In genomic region chr10:132407846-132408278, GRCh38 we compare ENCODE assay signal across 9 cellular contexts. TPM values are rescaled to one million over a fixed set of nuclear protein-coding genes. Genes with fewer than 3 reads are reported as not detected.
A peak's percentile ranks its signal among the peaks of the same experiment; 100 is the strongest.
DNase-seq lines count a peak whose midpoint lies in the region; ATAC-seq and TF ChIP-seq lines count a peak whose summit lies in the region.
"Had no signal": no experiment of that assay in that cellular context is flagged by ENCODE, and none has a peak within 500 bp of the region (broad histone marks: within the 10 kb centered on the region; RNA-seq: fewer than 3 reads in every experiment).

No MANE protein-coding gene starts in this region.

- no peaks in the 10 kb centered on the region for H3K27me3 Mint-ChIP-seq in T-helper 1 cell treated with Interleukin-12 subunit alpha and Interleukin-12 subunit beta and Interleukin-4 antibody, amounts not matched to agents 30 μg/mL and 1 μg/mL, for 36 hours (ENCODE audit: low read depth)
- no peaks in the 10 kb centered on the region for H3K27me3 Mint-ChIP-seq in activated T-helper 2 cell treated with anti-CD3 and anti-CD28 coated beads, Interferon-gamma antibody, Interleukin-2, Interleukin-4, amounts not matched to agents 10 μg/mL and 5 μg/mL and 100 μg/mL, durations not matched to agents 14 hours and 24 hours and 36 hours (ENCODE audit: low read depth)

- peak overlapping the region; percentile 65 for H2AFZ ChIP-seq in mammary epithelial cell (ENCODE audit: low read depth, low read length)

- TF ChIP-seq CTCF in mammary epithelial cell (conservative IDR thresholded peaks at IDR 0.05 in 1 of 2, IDR thresholded peaks at IDR 0.05 in 1 of 2; ENCODE audit: extremely low read depth in 1 of 2, insufficient read depth in 1 of 2, low read depth in 1 of 2, low read length in 2 of 2) (peak in 1 of 2 donors; percentile 10), left lung (IDR thresholded peaks at IDR 0.05) (no peak), tibial artery (IDR thresholded peaks at IDR 0.05) (no peak)

- CTCF ChIA-PET in mammary epithelial cell (lab: Charles Lee; ENCODE audit: low non-redundant PET), result no interaction called here

- H3K79me2 ChIP-seq in mammary epithelial cell (ENCODE audit: insufficient read depth, low read length), result peaks cover 27% of the 10 kb centered on the region

- in situ Hi-C loops in mammary epithelial cell (cut with MboI; ENCODE audit: low sequenced_read_pairs in 2 of 2), result no loop called here

- peak overlapping the region; percentile 44 for H3K9ac ChIP-seq in mammary epithelial cell (ENCODE audit: insufficient read depth, low read length)

- H3K4me1 Mint-ChIP-seq in T-helper 1 cell treated with Interleukin-12 subunit alpha and Interleukin-12 subunit beta and Interleukin-4 antibody, amounts not matched to agents 30 μg/mL and 1 μg/mL, for 36 hours (ENCODE audit: low read depth), result peaks cover 4% of the 10 kb centered on the region
- no peaks in the 10 kb centered on the region for H3K4me1 Mint-ChIP-seq in activated T-helper 2 cell treated with anti-CD3 and anti-CD28 coated beads, Interferon-gamma antibody, Interleukin-2, Interleukin-4, amounts not matched to agents 10 μg/mL and 5 μg/mL and 100 μg/mL, durations not matched to agents 14 hours and 24 hours and 36 hours (ENCODE audit: low read depth)

- H3K4me3 ChIP-seq in mammary epithelial cell (replicated peaks in 1 of 3; ENCODE audit: insufficient read depth in 1 of 3, low read depth in 2 of 3, low read length in 3 of 3) (peak overlapping the region in 2 of 3 experiments; percentile 19 to 21), left lung (peak overlapping the region in 1 of 2 donors; percentile 13), tibial artery (peak overlapping the region in 1 of 2 donors; percentile 11)
- H3K4me3 ChIP-seq in effector memory CD4-positive, alpha-beta T cell (ENCODE audit: insufficient read depth, low read depth, low read length, poor library complexity, severe bottlenecking), result no peak overlapping the region

- H3K27ac ChIP-seq in mammary epithelial cell (ENCODE audit: insufficient read depth, low read depth, low read length) (peak overlapping the region; percentile 2), left lung (peak overlapping the region; percentile 81 to 92), tibial artery (peak overlapping the region; percentile 28 to 38)
- no peak overlapping the region for H3K27ac ChIP-seq in effector memory CD4-positive, alpha-beta T cell (ENCODE audit: insufficient read depth, low read length, poor library complexity, severe bottlenecking)

- H3K36me3 Mint-ChIP-seq in T-helper 1 cell treated with Interleukin-12 subunit alpha and Interleukin-12 subunit beta and Interleukin-4 antibody, amounts not matched to agents 30 μg/mL and 1 μg/mL, for 36 hours (ENCODE audit: low read depth), result peaks cover 4% of the 10 kb centered on the region
- H3K36me3 Mint-ChIP-seq in activated T-helper 2 cell treated with anti-CD3 and anti-CD28 coated beads, Interferon-gamma antibody, Interleukin-2, Interleukin-4, amounts not matched to agents 10 μg/mL and 5 μg/mL and 100 μg/mL, durations not matched to agents 14 hours and 24 hours and 36 hours (ENCODE audit: low read depth), result no peaks in the 10 kb centered on the region

- peak overlapping the region; percentile 69 for H3K4me2 ChIP-seq in mammary epithelial cell (ENCODE audit: insufficient read depth, low read depth, low read length)

- no peak overlapping the region for H3K27ac Mint-ChIP-seq in T-helper 1 cell treated with Interleukin-12 subunit alpha and Interleukin-12 subunit beta and Interleukin-4 antibody, amounts not matched to agents 30 μg/mL and 1 μg/mL, for 36 hours
- H3K27ac Mint-ChIP-seq in activated T-helper 2 cell treated with anti-CD3 and anti-CD28 coated beads, Interferon-gamma antibody, Interleukin-2, Interleukin-4, amounts not matched to agents 10 μg/mL and 5 μg/mL and 100 μg/mL, durations not matched to agents 14 hours and 24 hours and 36 hours, result no peak overlapping the region

- peak overlapping the region; percentile 17 for H3K4me3 Mint-ChIP-seq in T-helper 1 cell treated with Interleukin-12 subunit alpha and Interleukin-12 subunit beta and Interleukin-4 antibody, amounts not matched to agents 30 μg/mL and 1 μg/mL, for 36 hours
- no peak overlapping the region for H3K4me3 Mint-ChIP-seq in activated T-helper 2 cell treated with anti-CD3 and anti-CD28 coated beads, Interferon-gamma antibody, Interleukin-2, Interleukin-4, amounts not matched to agents 10 μg/mL and 5 μg/mL and 100 μg/mL, durations not matched to agents 14 hours and 24 hours and 36 hours (ENCODE audit: low read depth)

- 0% methylated on average over 2 of the region's 17 CpGs for WGBS in mammary epithelial cell (ENCODE audit: low coverage, missing lambda C conversion rate)

- BruUV-seq in mammary epithelial cell (replicated peaks; lab: Mats Ljungman, UMichigan), result no TSS peak

- peak; percentile 81 for ATAC-seq in left lung
- ATAC-seq in HG03135 (IDR thresholded peaks at IDR 0.05; ENCODE audit: unreplicated experiment), result no peak

- no peaks in the 10 kb centered on the region for H3K9me3 Mint-ChIP-seq in T-helper 1 cell treated with Interleukin-12 subunit alpha and Interleukin-12 subunit beta and Interleukin-4 antibody, amounts not matched to agents 30 μg/mL and 1 μg/mL, for 36 hours
- no peaks in the 10 kb centered on the region for H3K9me3 Mint-ChIP-seq in activated T-helper 2 cell treated with anti-CD3 and anti-CD28 coated beads, Interferon-gamma antibody, Interleukin-2, Interleukin-4, amounts not matched to agents 10 μg/mL and 5 μg/mL and 100 μg/mL, durations not matched to agents 14 hours and 24 hours and 36 hours

- H3K4me1 ChIP-seq in mammary epithelial cell (ENCODE audit: insufficient read depth, low read length), result peaks cover 18% of the 10 kb centered on the region
- H3K4me1 ChIP-seq in left lung, result peaks cover 32 to 78% of the 10 kb centered on the region in 2 donors
- H3K4me1 ChIP-seq in tibial artery, result peaks cover 0 to 50% (median 14%) of the 10 kb centered on the region in 4 donors
- peaks cover 6% of the 10 kb centered on the region for H3K4me1 ChIP-seq in effector memory CD4-positive, alpha-beta T cell (ENCODE audit: control insufficient read depth, insufficient read depth, low read length, poor library complexity, severe bottlenecking)

- H4K20me1 ChIP-seq in mammary epithelial cell (ENCODE audit: insufficient read depth, low read length), result no peaks in the 10 kb centered on the region

- H3K9me3 ChIP-seq in mammary epithelial cell (replicated peaks; ENCODE audit: insufficient read depth, low read length) (no peaks in the 10 kb centered on the region), left lung (no peaks in the 10 kb centered on the region), tibial artery (no peaks in the 10 kb centered on the region)
- no peaks in the 10 kb centered on the region for H3K9me3 ChIP-seq in effector memory CD4-positive, alpha-beta T cell (ENCODE audit: control insufficient read depth, low read length)

- H3K27me3 ChIP-seq in mammary epithelial cell (ENCODE audit: insufficient read depth, low read length), result no peaks in the 10 kb centered on the region
- no peaks in the 10 kb centered on the region for H3K27me3 ChIP-seq in left lung
- no peaks in the 10 kb centered on the region for H3K27me3 ChIP-seq in tibial artery
- no peaks in the 10 kb centered on the region for H3K27me3 ChIP-seq in effector memory CD4-positive, alpha-beta T cell (replicated peaks; ENCODE audit: control insufficient read depth, insufficient read depth, low read length, poor library complexity, severe bottlenecking)

- DNase-seq in T-helper 1 cell, result no peak
- DNase-seq in mammary epithelial cell, result peak; percentile 75
- peak; percentile 88 to 90 for DNase-seq in left lung
- no peak for DNase-seq in tibial artery
- DNase-seq in activated T-helper 2 cell treated with anti-CD3 and anti-CD28 coated beads, Interferon-gamma antibody, Interleukin-2, Interleukin-4, amounts not matched to agents 10 μg/mL and 5 μg/mL and 100 μg/mL, durations not matched to agents 14 hours and 24 hours and 36 hours (ENCODE audit: low spot score), result no peak
- DNase-seq in effector memory CD4-positive, alpha-beta T cell, result no peak
- DNase-seq: NCI-H2227 treated with DMSO at 0.1 percent for 48 hours had no signal

- intact Hi-C loops in mammary epithelial cell (cut with micrococcal nuclease) (no loop called here), left lung (cut with DNase I) (no loop called here), tibial artery (cut with DNase I; ENCODE audit: low total_unique reads) (no loop called here)
- intact Hi-C loops in activated T-helper 2 cell treated with anti-CD3 and anti-CD28 coated beads, Interferon-gamma antibody, Interleukin-2, Interleukin-4, amounts not matched to agents 10 μg/mL and 5 μg/mL and 100 μg/mL, durations not matched to agents 14 hours and 24 hours and 36 hours (cut with micrococcal nuclease), result no loop called here

- H3K36me3 ChIP-seq in mammary epithelial cell (ENCODE audit: insufficient read depth, low read length) (no peaks in the 10 kb centered on the region), left lung (peaks cover 0 to 30% of the 10 kb centered on the region in 2 donors), tibial artery (peaks cover 14 to 34% (median 25%) of the 10 kb centered on the region in 3 donors)
- peaks cover 20% of the 10 kb centered on the region for H3K36me3 ChIP-seq in effector memory CD4-positive, alpha-beta T cell (ENCODE audit: control insufficient read depth, insufficient read depth, low read length)

- dilution Hi-C loops in mammary epithelial cell (cut with HindIII; ENCODE audit: low sequenced_read_pairs), result loop anchor here (5.0 kb wide), 1 partner anchor 34 kb away; no protein-coding TSS in a partner anchor

RNA-seq across cellular contexts. Expression of gene PWWP2B, which starts 10.9 kb away (rescaled TPM):
- total RNA-seq in mammary epithelial cell (10 to 100 TPM; 10.7 to 12.3 TPM), left lung (10 to 100 TPM; 21.4 to 23.2 TPM)
- 4.3 TPM for polyA plus RNA-seq in mammary epithelial cell
- 2.8 TPM for polyA minus RNA-seq in mammary epithelial cell
- total RNA-seq in activated T-helper 2 cell treated with anti-CD3 and anti-CD28 coated beads, Interferon-gamma antibody, Interleukin-2, Interleukin-4, amounts not matched to agents 10 μg/mL and 5 μg/mL and 100 μg/mL, durations not matched to agents 14 hours and 24 hours and 36 hours, result 3.8 TPM in 2 replicates

Comparison
In these comparisons a context has a peak if more than half of its experiments do, and no peak if none do; other contexts are left out.
1. DNase-seq: peak in mammary epithelial cell (single experiment) and left lung (2 of 2); none in T-helper 1 cell (0 of 5), tibial artery (0 of 2), activated T-helper 2 cell treated with anti-CD3 and anti-CD28 coated beads, Interferon-gamma antibody, Interleukin-2, Interleukin-4, amounts not matched to agents 10 μg/mL and 5 μg/mL and 100 μg/mL, durations not matched to agents 14 hours and 24 hours and 36 hours (single experiment) and effector memory CD4-positive, alpha-beta T cell (0 of 3).